In genomic region chr11:75479598-75479986, GRCh38 we compare ENCODE assay signal across 26 cellular contexts. TPM values are rescaled to one million over a fixed set of nuclear protein-coding genes. Genes with fewer than 3 reads are reported as not detected.
DNase-seq lines count a peak whose midpoint lies in the region; ATAC-seq and TF ChIP-seq lines count a peak whose summit lies in the region.
"Had no signal": no experiment of that assay in that cellular context is flagged by ENCODE, and none has a peak within 500 bp of the region (broad histone marks: within the 10 kb centered on the region; RNA-seq: fewer than 3 reads in every experiment).

No MANE protein-coding gene starts in this region.

- 40% methylated on average over 2 of the region's 2 CpGs for WGBS in prostate gland

- no peaks in the 10 kb centered on the region for H3K27me3 Mint-ChIP-seq in CD4-positive, alpha-beta memory T cell

- intact Hi-C loops in CD4-positive, alpha-beta memory T cell (cut with micrococcal nuclease): no loop called here
- intact Hi-C loops in prostate gland (cut with DNase I): no loop called here

- H3K27ac Mint-ChIP-seq in CD4-positive, alpha-beta memory T cell: peak overlapping the region in 5 of 7 donors; percentile 3 to 66 (median 60)
- H3K27ac Mint-ChIP-seq: H9, HFFc6 had no signal

- no peak for TF ChIP-seq CTCF in prostate gland (IDR thresholded peaks at IDR 0.05)
- no peak for TF ChIP-seq CTCF in GM20000 (IDR thresholded peaks at IDR 0.05; ENCODE audit: extremely low read depth, missing control alignments)

- no peaks in the 10 kb centered on the region for H3K36me3 ChIP-seq in CD4-positive, alpha-beta memory T cell (ENCODE audit: insufficient read depth, low read length)
- H3K36me3 ChIP-seq in prostate gland: no peaks in the 10 kb centered on the region

- in situ Hi-C loops in SK-MEL-5 (cut with HindIII; ENCODE audit: low pct_unique_long_range_greater_than_20kb, low sequenced_read_pairs): no loop called here

- TF ChIP-seq POLR2A in prostate gland (IDR thresholded peaks at IDR 0.05): no peak

- no peaks in the 10 kb centered on the region for H3K27me3 ChIP-seq in CD4-positive, alpha-beta memory T cell (ENCODE audit: insufficient read depth, low read length)
- H3K27me3 ChIP-seq in prostate gland (replicated peaks; ENCODE audit: insufficient read depth): no peaks in the 10 kb centered on the region

- H3K27ac ChIP-seq in CD4-positive, alpha-beta memory T cell (ENCODE audit: low read depth, low read length): no peak overlapping the region
- no peak overlapping the region for H3K27ac ChIP-seq in prostate gland
- H3K27ac ChIP-seq: 22Rv1, GM23248, HL-60, RWPE1 had no signal

- CTCF ChIA-PET in CD4-positive, alpha-beta memory T cell (lab: Charles Lee; ENCODE audit: partially characterized antibody): no interaction called here

- ATAC-seq in GM18861 (IDR thresholded peaks at IDR 0.05; ENCODE audit: unreplicated experiment): no peak
- ATAC-seq: HepG2 had no signal

- POLR2A ChIA-PET in CD4-positive, alpha-beta memory T cell (lab: Charles Lee; ENCODE audit: partially characterized antibody): no interaction called here

- peaks cover 17 to 28% (median 26%) of the 10 kb centered on the region in 4 donors for H3K4me1 Mint-ChIP-seq in CD4-positive, alpha-beta memory T cell

- DNase-seq in DMS 273 (lab: John Stamatoyannopoulos, UW; ENCODE audit: unreplicated experiment) (peak; percentile 22), DMS 273 treated with DMSO at 0.1 percent for 48 hours (lab: John Stamatoyannopoulos, UW) (no peak), SK-MEL-5 (ENCODE audit: low read depth, low spot score) (peak; percentile 68), prostate gland (ENCODE audit: low spot score) (peak; percentile 23), GM20000 (ENCODE audit: low spot score) (no peak), AG20443 (ENCODE audit: low spot score) (no peak)
- no peak for DNase-seq in CD4-positive, alpha-beta memory T cell
- DNase-seq: ACHN, AML-193, C1 segment of cervical spinal cord, DMS79 treated with DMSO at 0.1 percent for 48 hours, GM23248, H9, HFFc6, KBM-7, NCI-H1417, NCI-H1694 treated with DMSO at 0.1 percent for 48 hours, NCI-H2081 treated with DMSO at 0.1 percent for 48 hours, NCI-H2171 treated with DMSO at 0.1 percent for 48 hours, SHP77 treated with DMSO at 0.1 percent for 48 hours, SK-N-SH had no signal

- H3K9me3 Mint-ChIP-seq in CD4-positive, alpha-beta memory T cell: no peaks in the 10 kb centered on the region
- H3K9me3 Mint-ChIP-seq: H9, HFFc6 had no signal

- H3K4me1 ChIP-seq in CD4-positive, alpha-beta memory T cell (ENCODE audit: insufficient read depth, low read length): peaks cover 24% of the 10 kb centered on the region
- peaks cover 9% of the 10 kb centered on the region for H3K4me1 ChIP-seq in prostate gland (replicated peaks)

- H3K36me3 Mint-ChIP-seq in CD4-positive, alpha-beta memory T cell: peaks cover 3 to 28% of the 10 kb centered on the region in 2 donors

- no peaks in the 10 kb centered on the region for H3K9me3 ChIP-seq in CD4-positive, alpha-beta memory T cell (ENCODE audit: control insufficient read depth in 1 of 2, low read length in 2 of 2)
- H3K9me3 ChIP-seq in prostate gland: no peaks in the 10 kb centered on the region
- H3K9me3 ChIP-seq: SK-N-SH had no signal

- H3K4me3 ChIP-seq in CD4-positive, alpha-beta memory T cell (ENCODE audit: low read length in 2 of 2): no peak overlapping the region
- H3K4me3 ChIP-seq in prostate gland: no peak overlapping the region
- H3K4me3 ChIP-seq: GM23248 had no signal

- H3K4me3 Mint-ChIP-seq in CD4-positive, alpha-beta memory T cell: no peak overlapping the region
- H3K4me3 Mint-ChIP-seq: H9, HFFc6 had no signal

RNA-seq across cellular contexts. Expression of gene GDPD5, which starts 46.1 kb away (rescaled TPM):
- total RNA-seq in CD4-positive, alpha-beta memory T cell: 100 to 1,000 TPM; 141 to 160 TPM
- polyA plus RNA-seq in CD4-positive, alpha-beta memory T cell: 10 to 100 TPM; 11.0 to 30.0 TPM
- total RNA-seq in SK-MEL-5 (2014; rRNA removed; shearing (Covaris generic)): 107 and 109 TPM in 2 replicates
- polyA plus RNA-seq in SK-MEL-5 (2015; cell fraction: cytosol; rRNA removed): 133 and 140 TPM in 2 replicates
- polyA plus RNA-seq in SK-MEL-5 (2015; cell fraction: nucleus; rRNA removed): 322 and 357 TPM in 2 replicates
- total RNA-seq in prostate gland: 10 to 100 TPM in 1 of 2 donors, 1 to 10 TPM in 1; 1.7 to 14.6 TPM

RNA-seq across cellular contexts. Expression of gene KLHL35, which starts 46.6 kb away (rescaled TPM):
- 1 to 10 TPM; 1.2 to 1.5 TPM for total RNA-seq in CD4-positive, alpha-beta memory T cell
- polyA plus RNA-seq in CD4-positive, alpha-beta memory T cell: 1 to 10 TPM in 1 of 2 donors, under 1 TPM in 1; 0.93 to 1.5 TPM
- total RNA-seq in SK-MEL-5 (2014; rRNA removed; shearing (Covaris generic)): 0.08 and 0.24 TPM in 2 replicates
- polyA plus RNA-seq in SK-MEL-5 (2015; cell fraction: cytosol; rRNA removed): 0.06 and 0.08 TPM in 2 replicates
- 2.2 and 6.6 TPM in 2 replicates for polyA plus RNA-seq in SK-MEL-5 (2015; cell fraction: nucleus; rRNA removed)
- 10 to 100 TPM in 1 of 2 donors, under 1 TPM in 1; 0.46 to 28.4 TPM for total RNA-seq in prostate gland
- total RNA-seq: HepG2, HFFc6 had no signal
- polyA plus RNA-seq: HepG2 had no signal

Comparison
In these comparisons a context has a peak if more than half of its experiments do, and no peak if none do; other contexts are left out.
1. DNase-seq: peak in DMS 273 (single experiment), SK-MEL-5 (single experiment) and prostate gland (single experiment); none in DMS 273 treated with DMSO at 0.1 percent for 48 hours (single experiment), CD4-positive, alpha-beta memory T cell (0 of 5), GM20000 (single experiment) and AG20443 (single experiment).